ENCODE assay signal across 12 cellular contexts in the genomic region with DNA sequence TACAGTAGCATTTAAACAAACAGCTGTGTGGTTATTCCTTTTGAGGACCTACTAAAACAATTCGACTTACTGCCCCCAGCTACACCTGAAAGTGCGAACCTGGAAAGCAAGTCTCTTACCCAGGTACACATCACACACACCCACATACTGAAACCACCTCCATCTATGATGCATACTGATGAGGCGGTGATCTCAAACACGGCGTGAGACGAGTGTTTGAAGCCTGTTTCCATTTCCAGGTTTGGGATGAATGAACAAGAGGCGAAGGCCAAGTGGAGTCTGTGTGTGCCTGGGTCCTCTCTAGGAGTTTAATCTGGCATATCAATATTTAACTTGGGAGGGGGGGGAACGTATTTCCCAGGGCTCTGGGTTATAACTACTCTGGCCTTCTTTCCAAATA. TPM values are rescaled to one million over a fixed set of nuclear protein-coding genes. Genes with fewer than 3 reads are reported as not detected.
DNase-seq lines count a peak whose midpoint lies in the region; ATAC-seq and TF ChIP-seq lines count a peak whose summit lies in the region.
"Had no signal": no experiment of that assay in that cellular context is flagged by ENCODE, and none has a peak within 500 bp of the region (broad histone marks: within the 10 kb centered on the region; RNA-seq: fewer than 3 reads in every experiment).

No MANE protein-coding gene starts in this region.

- H3K27me3 Mint-ChIP-seq in CD4-positive, alpha-beta T cell, result no peaks in the 10 kb centered on the region
- H3K27me3 Mint-ChIP-seq in HFFc6 (ENCODE audit: insufficient read depth) (peaks cover 2% of the 10 kb centered on the region; the same call in 1 of the 2 replicates), nephron (ENCODE audit: low read depth) (peaks cover 27% of the 10 kb centered on the region)
- H3K27me3 Mint-ChIP-seq in activated naive CD8-positive, alpha-beta T cell treated with anti-CD3 and anti-CD28 coated beads, Interleukin-2, amount 10 ng/mL, durations not matched to agents 7 days and 5 days, result no peaks in the 10 kb centered on the region

- peaks cover 45% of the 10 kb centered on the region for H3K36me3 Mint-ChIP-seq in CD4-positive, alpha-beta T cell (ENCODE audit: low read depth)
- H3K36me3 Mint-ChIP-seq in HFFc6 (ENCODE audit: low read depth) (peaks cover 33% of the 10 kb centered on the region), nephron (ENCODE audit: low read depth) (peaks cover 51% of the 10 kb centered on the region)
- H3K36me3 Mint-ChIP-seq in activated naive CD8-positive, alpha-beta T cell treated with anti-CD3 and anti-CD28 coated beads, Interleukin-2, amount 10 ng/mL, durations not matched to agents 7 days and 5 days, result peaks cover 52% of the 10 kb centered on the region

- CTCF ChIA-PET in CD4-positive, alpha-beta T cell (lab: Charles Lee), result interaction anchor here (1.7 kb wide), 1 partner anchor 10 kb away, joined by 3 read pairs; no protein-coding TSS in a partner anchor

- peaks cover 3% of the 10 kb centered on the region for H3K9me3 Mint-ChIP-seq in CD4-positive, alpha-beta T cell
- H3K9me3 Mint-ChIP-seq in HFFc6, result peaks cover 11% of the 10 kb centered on the region
- H3K9me3 Mint-ChIP-seq in activated naive CD8-positive, alpha-beta T cell treated with anti-CD3 and anti-CD28 coated beads, Interleukin-2, amount 10 ng/mL, durations not matched to agents 7 days and 5 days, result peaks cover 5% of the 10 kb centered on the region
- H3K9me3 Mint-ChIP-seq in nephron, result peaks cover 27% of the 10 kb centered on the region

- ATAC-seq in CD4-positive, alpha-beta T cell (ENCODE audit: poor library complexity), result no peak
- ATAC-seq in activated naive CD8-positive, alpha-beta T cell treated with anti-CD3 and anti-CD28 coated beads, Interleukin-2, amount 10 ng/mL, durations not matched to agents 7 days and 5 days (ENCODE audit: low read depth), result no peak
- ATAC-seq in GM21390 (IDR thresholded peaks at IDR 0.05; ENCODE audit: unreplicated experiment) (no peak), left lung (no peak), Right ventricle myocardium superior (ENCODE audit: poor library complexity) (no peak)

- H3K27ac ChIP-seq in CD4-positive, alpha-beta T cell (ENCODE audit: low read depth, low read length), result no peak overlapping the region
- H3K27ac ChIP-seq in left lung, result no peak overlapping the region
- H3K27ac ChIP-seq: neural progenitor cell had no signal

- peak overlapping the region; percentile 87 for H3K4me3 Mint-ChIP-seq in CD4-positive, alpha-beta T cell
- H3K4me3 Mint-ChIP-seq in HFFc6, result peak overlapping the region; percentile 82
- H3K4me3 Mint-ChIP-seq in activated naive CD8-positive, alpha-beta T cell treated with anti-CD3 and anti-CD28 coated beads, Interleukin-2, amount 10 ng/mL, durations not matched to agents 7 days and 5 days, result peak overlapping the region; percentile 75
- H3K4me3 Mint-ChIP-seq in nephron, result peak overlapping the region; percentile 84 to 89 (median 86)

- TF ChIP-seq CTCF in CD4-positive, alpha-beta T cell (IDR thresholded peaks at IDR 0.05), result no peak
- TF ChIP-seq CTCF in HFFc6 (IDR thresholded peaks at IDR 0.05), result no peak
- TF ChIP-seq CTCF in nephron (IDR thresholded peaks at IDR 0.05; ENCODE audit: unreplicated experiment in 3 of 3), result no peak
- no peak for TF ChIP-seq CTCF in left lung (IDR thresholded peaks at IDR 0.05)

- peaks cover 48% of the 10 kb centered on the region for H3K4me1 Mint-ChIP-seq in CD4-positive, alpha-beta T cell (ENCODE audit: low read depth)
- H3K4me1 Mint-ChIP-seq in HFFc6 (ENCODE audit: low read depth), result peaks cover 38% of the 10 kb centered on the region
- peaks cover 45% of the 10 kb centered on the region for H3K4me1 Mint-ChIP-seq in activated naive CD8-positive, alpha-beta T cell treated with anti-CD3 and anti-CD28 coated beads, Interleukin-2, amount 10 ng/mL, durations not matched to agents 7 days and 5 days
- H3K4me1 Mint-ChIP-seq in nephron, result peaks cover 15% of the 10 kb centered on the region

- peaks cover 13 to 49% of the 10 kb centered on the region in 2 donors for H3K4me1 ChIP-seq in left lung

- intact Hi-C loops in CD4-positive, alpha-beta T cell (cut with DNase I, micrococcal nuclease), result loop anchor here in 1 of 2 experiments (2.0 to 5.0 kb wide), 3 partner anchors 41 to 854 kb away; a partner anchor contains a TSS
- intact Hi-C loops in left lung (cut with DNase I) (no loop called here), Right ventricle myocardium superior (cut with DNase I) (no loop called here)

- no peaks in the 10 kb centered on the region for H3K27me3 ChIP-seq in CD4-positive, alpha-beta T cell (ENCODE audit: control insufficient read depth, insufficient read depth, low read length)
- H3K27me3 ChIP-seq in left lung, result no peaks in the 10 kb centered on the region

- peaks cover 0 to 16% of the 10 kb centered on the region in 2 donors for H3K36me3 ChIP-seq in left lung
- H3K36me3 ChIP-seq: neural progenitor cell had no signal

- POLR2A ChIA-PET in CD4-positive, alpha-beta T cell (lab: Charles Lee), result interaction anchor here (0.7 to 3.7 kb wide), 4 partner anchors 11 to 543 kb away, joined by 3 to 32 read pairs (median 22); a partner anchor contains a TSS
- POLR2A ChIA-PET in activated naive CD8-positive, alpha-beta T cell treated with anti-CD3 and anti-CD28 coated beads, Interleukin-2, amount 10 ng/mL, durations not matched to agents 7 days and 5 days (lab: Charles Lee), result interaction anchor here (3.2 kb wide), 1 partner anchor 11 kb away, joined by 35 read pairs; no protein-coding TSS in a partner anchor

- H3K27ac Mint-ChIP-seq in CD4-positive, alpha-beta T cell, result peak overlapping the region; percentile 87
- H3K27ac Mint-ChIP-seq in HFFc6, result peak overlapping the region; percentile 80; the same call in 1 of the 2 replicates
- no peak overlapping the region for H3K27ac Mint-ChIP-seq in activated naive CD8-positive, alpha-beta T cell treated with anti-CD3 and anti-CD28 coated beads, Interleukin-2, amount 10 ng/mL, durations not matched to agents 7 days and 5 days
- peak overlapping the region in 2 of 3 experiments; percentile 31 to 67 for H3K27ac Mint-ChIP-seq in nephron

- DNase-seq in CD4-positive, alpha-beta T cell, result no peak
- DNase-seq in HFFc6 (no peak), left lung (no peak), DMS53 treated with DMSO at 0.1 percent for 48 hours (lab: John Stamatoyannopoulos, UW; ENCODE audit: unreplicated experiment) (no peak), Right ventricle myocardium superior (no peak)
- no peak for DNase-seq in activated naive CD8-positive, alpha-beta T cell treated with anti-CD3 and anti-CD28 coated beads, Interleukin-2, amount 10 ng/mL, durations not matched to agents 7 days and 5 days
- DNase-seq: DMS79; NCI-H2107; stimulated activated CD4-positive, alpha-beta T cell treated with anti-CD3 and anti-CD28 coated beads, Interleukin-1b, Interleukin-23, amount 100 ng/mL, for 48 hours had no signal

- no peaks in the 10 kb centered on the region for H3K9me3 ChIP-seq in CD4-positive, alpha-beta T cell (ENCODE audit: control insufficient read depth, low read length)
- H3K9me3 ChIP-seq in left lung, result no peaks in the 10 kb centered on the region

- no peak overlapping the region for H3K4me3 ChIP-seq in left lung
- H3K4me3 ChIP-seq: neural progenitor cell had no signal

RNA-seq across cellular contexts. Expression of a gene that starts 1.6 kb away (rescaled TPM):
- 10 to 100 TPM; 17.7 to 19.0 TPM for total RNA-seq in CD4-positive, alpha-beta T cell
- 10 to 100 TPM; 29.2 to 36.4 (median 31.3) TPM for total RNA-seq in HFFc6 (2021; fragmentation: NEBNext Ultra II Directional; extraction: Animal tissue kit (Norgen Biotek cat#: 25700))
- 10 to 100 TPM; 23.4 to 26.2 TPM for total RNA-seq in activated naive CD8-positive, alpha-beta T cell treated with anti-CD3 and anti-CD28 coated beads, Interleukin-2, amount 10 ng/mL, durations not matched to agents 7 days and 5 days
- total RNA-seq in left lung (10 to 100 TPM; 24.3 to 29.1 TPM), Right ventricle myocardium superior (21.1 TPM)

RNA-seq across cellular contexts. Expression of a gene that starts 31.0 kb away (rescaled TPM):
- 1 to 10 TPM; 3.1 to 3.6 TPM for total RNA-seq in CD4-positive, alpha-beta T cell
- total RNA-seq in HFFc6 (2021; fragmentation: NEBNext Ultra II Directional; extraction: Animal tissue kit (Norgen Biotek cat#: 25700)), result 10 to 100 TPM; 60.1 to 72.5 (median 69.2) TPM
- total RNA-seq in activated naive CD8-positive, alpha-beta T cell treated with anti-CD3 and anti-CD28 coated beads, Interleukin-2, amount 10 ng/mL, durations not matched to agents 7 days and 5 days, result 10 to 100 TPM; 45.7 to 50.4 TPM
- 10 to 100 TPM; 50.5 to 68.1 TPM for total RNA-seq in left lung
- total RNA-seq in Right ventricle myocardium superior, result 48.8 TPM

Comparison
In these comparisons a context has a peak if more than half of its experiments do, and no peak if none do; other contexts are left out.
1. RNA of a gene that starts 31.0 kb away (total RNA-seq): 60.1 to 72.5 TPM in HFFc6, 50.5 to 68.1 TPM in left lung, 45.7 to 50.4 TPM in activated naive CD8-positive, alpha-beta T cell treated with anti-CD3 and anti-CD28 coated beads, Interleukin-2, amount 10 ng/mL, durations not matched to agents 7 days and 5 days and 48.8 TPM in Right ventricle myocardium superior (single experiment); 3.1 to 3.6 TPM in CD4-positive, alpha-beta T cell; every median in the first group is over 10 times any median in the second.
2. Peak in every context shown above with its lines, with median percentiles within 50 percentile points of each other: H3K4me3 Mint-ChIP-seq.